ENCODE assay signal across 1 cellular context in the genomic region with DNA sequence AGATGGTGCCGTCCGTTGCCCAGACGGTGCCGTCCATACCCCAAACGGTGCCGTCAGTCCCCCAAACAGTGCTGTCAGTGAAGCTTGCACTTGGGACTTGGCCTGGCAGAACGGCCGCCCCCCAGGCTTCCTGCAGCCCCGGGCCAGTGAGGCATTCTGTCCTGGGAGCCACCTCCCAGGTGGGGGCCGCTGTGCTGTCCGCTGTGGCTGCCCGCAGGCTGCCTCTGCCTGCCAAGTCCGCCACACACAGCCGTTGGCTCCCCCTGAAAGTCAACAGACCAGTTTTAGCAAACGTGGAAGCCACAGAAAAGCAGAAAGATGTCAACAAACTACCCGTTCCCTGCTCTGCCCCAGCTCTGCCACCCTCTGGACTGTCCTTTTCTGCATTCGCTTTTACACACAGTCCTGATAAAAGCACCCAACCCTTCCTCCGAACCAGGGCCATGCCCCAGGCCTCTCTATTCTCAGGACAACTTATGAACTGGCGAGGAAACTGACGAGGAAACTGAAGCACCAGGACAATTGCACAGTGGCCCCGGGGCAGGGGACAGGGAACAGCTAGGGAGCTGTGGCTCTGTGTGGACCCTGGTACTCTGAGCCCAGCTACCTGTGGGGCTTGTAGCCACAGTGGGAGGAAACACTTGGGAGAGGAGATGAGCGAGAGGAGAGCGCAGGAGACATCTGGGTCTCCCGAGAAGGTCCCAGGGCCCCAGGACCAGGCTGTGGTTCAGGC.
TF ChIP-seq lines count a peak whose summit lies in the region.

No MANE protein-coding gene starts in this region.

TF ChIP-seq in neural cell, 6 proteins besides CTCF, POLR2A, EP300 and RAD21:
- TF ChIP-seq SMC3 (conservative IDR thresholded peaks at IDR 0.05; ENCODE audit: poor library complexity) = no peak
- TF ChIP-seq MXI1 (conservative IDR thresholded peaks at IDR 0.05; ENCODE audit: poor library complexity, severe bottlenecking) = no peak
- TF ChIP-seq EZH2 (IDR thresholded peaks at IDR 0.05; ENCODE audit: borderline replicate concordance, insufficient read depth, low read length, poor library complexity, severe bottlenecking) = no peak
- TF ChIP-seq, protein P1, sequence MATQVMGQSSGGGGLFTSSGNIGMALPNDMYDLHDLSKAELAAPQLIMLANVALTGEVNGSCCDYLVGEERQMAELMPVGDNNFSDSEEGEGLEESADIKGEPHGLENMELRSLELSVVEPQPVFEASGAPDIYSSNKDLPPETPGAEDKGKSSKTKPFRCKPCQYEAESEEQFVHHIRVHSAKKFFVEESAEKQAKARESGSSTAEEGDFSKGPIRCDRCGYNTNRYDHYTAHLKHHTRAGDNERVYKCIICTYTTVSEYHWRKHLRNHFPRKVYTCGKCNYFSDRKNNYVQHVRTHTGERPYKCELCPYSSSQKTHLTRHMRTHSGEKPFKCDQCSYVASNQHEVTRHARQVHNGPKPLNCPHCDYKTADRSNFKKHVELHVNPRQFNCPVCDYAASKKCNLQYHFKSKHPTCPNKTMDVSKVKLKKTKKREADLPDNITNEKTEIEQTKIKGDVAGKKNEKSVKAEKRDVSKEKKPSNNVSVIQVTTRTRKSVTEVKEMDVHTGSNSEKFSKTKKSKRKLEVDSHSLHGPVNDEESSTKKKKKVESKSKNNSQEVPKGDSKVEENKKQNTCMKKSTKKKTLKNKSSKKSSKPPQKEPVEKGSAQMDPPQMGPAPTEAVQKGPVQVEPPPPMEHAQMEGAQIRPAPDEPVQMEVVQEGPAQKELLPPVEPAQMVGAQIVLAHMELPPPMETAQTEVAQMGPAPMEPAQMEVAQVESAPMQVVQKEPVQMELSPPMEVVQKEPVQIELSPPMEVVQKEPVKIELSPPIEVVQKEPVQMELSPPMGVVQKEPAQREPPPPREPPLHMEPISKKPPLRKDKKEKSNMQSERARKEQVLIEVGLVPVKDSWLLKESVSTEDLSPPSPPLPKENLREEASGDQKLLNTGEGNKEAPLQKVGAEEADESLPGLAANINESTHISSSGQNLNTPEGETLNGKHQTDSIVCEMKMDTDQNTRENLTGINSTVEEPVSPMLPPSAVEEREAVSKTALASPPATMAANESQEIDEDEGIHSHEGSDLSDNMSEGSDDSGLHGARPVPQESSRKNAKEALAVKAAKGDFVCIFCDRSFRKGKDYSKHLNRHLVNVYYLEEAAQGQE (IDR thresholded peaks at IDR 0.05; ENCODE audit: borderline replicate concordance) = no peak
- TF ChIP-seq TAF1 (IDR thresholded peaks at IDR 0.05; ENCODE audit: low read depth) = no peak
- TF ChIP-seq POLR2AphosphoS5 (IDR thresholded peaks at IDR 0.05) = no peak
TF ChIP-seq in neural cell: peak in this region for 0.
